8 cellular contexts compared by ENCODE assay signal in the genomic region with DNA sequence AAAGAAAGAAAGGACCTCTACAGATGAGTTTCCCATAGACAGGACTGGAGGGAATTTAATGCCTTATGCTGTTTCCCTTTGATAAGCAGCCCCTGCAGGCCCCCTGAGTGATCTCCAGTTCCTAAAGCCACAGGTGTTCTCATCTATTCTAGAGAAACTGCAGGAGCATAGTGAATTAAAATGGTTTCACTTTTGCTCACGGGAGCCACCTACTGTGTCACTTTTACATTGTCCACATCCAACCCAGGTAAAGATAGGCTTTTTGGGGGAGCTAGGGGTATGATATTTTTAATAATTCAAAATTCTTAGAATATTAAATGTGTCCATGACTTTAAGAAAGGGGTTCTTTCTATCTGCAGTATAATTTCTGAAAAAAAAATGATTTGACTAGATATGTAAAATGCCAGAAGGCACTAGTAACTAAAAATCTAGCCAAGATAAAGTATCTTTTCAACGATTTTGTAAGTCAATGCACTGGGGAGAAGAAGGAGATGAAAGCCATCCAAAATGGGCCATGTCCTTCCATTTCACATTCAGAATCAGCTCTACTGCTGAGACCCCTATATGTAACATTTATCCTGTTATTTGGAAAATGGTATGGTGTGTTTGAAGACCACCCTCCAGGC.
DNase-seq lines count a peak whose midpoint lies in the region; ATAC-seq and TF ChIP-seq lines count a peak whose summit lies in the region.

No MANE protein-coding gene starts in this region.

- CTCF ChIA-PET in activated CD4-positive, alpha-beta T cell treated with anti-CD3 and anti-CD28 coated beads, Interleukin-2, amount 10 ng/mL, durations not matched to agents 7 days and 5 days (lab: Charles Lee), result interaction anchor here (0.6 kb wide), 1 partner anchor 414 kb away, joined by 3 read pairs; no protein-coding TSS in a partner anchor

- no peak overlapping the region for H3K4me3 ChIP-seq in lower leg skin (ENCODE audit: low read depth, poor library complexity, severe bottlenecking)

- no peak overlapping the region for H3K4me3 Mint-ChIP-seq in activated CD4-positive, alpha-beta T cell treated with anti-CD3 and anti-CD28 coated beads, Interleukin-2, amount 10 ng/mL, durations not matched to agents 7 days and 5 days

- DNase-seq in ACHN (peak; percentile 51), GM13977 (ENCODE audit: low spot score) (peak; percentile 23), HPDE6-E6E7 (ENCODE audit: extremely low spot score) (peak; percentile 39), left ventricle myocardium superior (no peak), cerebellum (ENCODE audit: low spot score) (no peak), lower leg skin (ENCODE audit: low spot score in 2 of 2) (no peak), epidermal melanocyte (ENCODE audit: insufficient read length, low spot score) (no peak)
- DNase-seq in activated CD4-positive, alpha-beta T cell treated with anti-CD3 and anti-CD28 coated beads, Interleukin-2, amount 10 ng/mL, durations not matched to agents 7 days and 5 days, result peak; percentile 42

- TF ChIP-seq POLR2A in lower leg skin (IDR thresholded peaks at IDR 0.05), result no peak

- peak; percentile 64 for ATAC-seq in left ventricle myocardium superior

- TF ChIP-seq CTCF in GM13977 (IDR thresholded peaks at IDR 0.05; ENCODE audit: extremely low read depth, insufficient read depth, missing control alignments), result peak; percentile 58
- TF ChIP-seq CTCF in lower leg skin (IDR thresholded peaks at IDR 0.05), result no peak

- 29 to 42% methylated on average over 2 of the region's 2 CpGs for WGBS in lower leg skin, 2 donors

- intact Hi-C loops in left ventricle myocardium superior (cut with micrococcal nuclease) (no loop called here), lower leg skin (cut with DNase I; ENCODE audit: low total_unique reads) (no loop called here)

- POLR2A ChIA-PET in activated CD4-positive, alpha-beta T cell treated with anti-CD3 and anti-CD28 coated beads, Interleukin-2, amount 10 ng/mL, durations not matched to agents 7 days and 5 days (lab: Charles Lee), result no interaction called here

- H3K9me3 Mint-ChIP-seq in activated CD4-positive, alpha-beta T cell treated with anti-CD3 and anti-CD28 coated beads, Interleukin-2, amount 10 ng/mL, durations not matched to agents 7 days and 5 days, result no peaks in the 10 kb centered on the region

- no peak overlapping the region for H3K27ac Mint-ChIP-seq in activated CD4-positive, alpha-beta T cell treated with anti-CD3 and anti-CD28 coated beads, Interleukin-2, amount 10 ng/mL, durations not matched to agents 7 days and 5 days

- in situ Hi-C loops in ACHN (cut with HindIII; ENCODE audit: low pct_ligation_motif_present, low pct_unique_long_range_greater_than_20kb, low sequenced_read_pairs) (no loop called here), GM13977 (cut with MboI; ENCODE audit: low pct_unique_long_range_greater_than_20kb, low sequenced_read_pairs, unreplicated experiment) (no loop called here)

- peaks cover 2% of the 10 kb centered on the region for H3K4me1 Mint-ChIP-seq in activated CD4-positive, alpha-beta T cell treated with anti-CD3 and anti-CD28 coated beads, Interleukin-2, amount 10 ng/mL, durations not matched to agents 7 days and 5 days

- H3K36me3 Mint-ChIP-seq in activated CD4-positive, alpha-beta T cell treated with anti-CD3 and anti-CD28 coated beads, Interleukin-2, amount 10 ng/mL, durations not matched to agents 7 days and 5 days (ENCODE audit: low read depth), result no peaks in the 10 kb centered on the region

- peaks cover 14% of the 10 kb centered on the region for H3K27me3 Mint-ChIP-seq in activated CD4-positive, alpha-beta T cell treated with anti-CD3 and anti-CD28 coated beads, Interleukin-2, amount 10 ng/mL, durations not matched to agents 7 days and 5 days

Comparison
In these comparisons a context has a peak if more than half of its experiments do, and no peak if none do; other contexts are left out.
1. DNase-seq: peak in ACHN (single experiment), GM13977 (single experiment), HPDE6-E6E7 (single experiment) and activated CD4-positive, alpha-beta T cell treated with anti-CD3 and anti-CD28 coated beads, Interleukin-2, amount 10 ng/mL, durations not matched to agents 7 days and 5 days (single experiment); none in left ventricle myocardium superior (single experiment), cerebellum (single experiment), lower leg skin (0 of 2) and epidermal melanocyte (single experiment).